ENCODE assay signal across 21 cellular contexts in the genomic region with DNA sequence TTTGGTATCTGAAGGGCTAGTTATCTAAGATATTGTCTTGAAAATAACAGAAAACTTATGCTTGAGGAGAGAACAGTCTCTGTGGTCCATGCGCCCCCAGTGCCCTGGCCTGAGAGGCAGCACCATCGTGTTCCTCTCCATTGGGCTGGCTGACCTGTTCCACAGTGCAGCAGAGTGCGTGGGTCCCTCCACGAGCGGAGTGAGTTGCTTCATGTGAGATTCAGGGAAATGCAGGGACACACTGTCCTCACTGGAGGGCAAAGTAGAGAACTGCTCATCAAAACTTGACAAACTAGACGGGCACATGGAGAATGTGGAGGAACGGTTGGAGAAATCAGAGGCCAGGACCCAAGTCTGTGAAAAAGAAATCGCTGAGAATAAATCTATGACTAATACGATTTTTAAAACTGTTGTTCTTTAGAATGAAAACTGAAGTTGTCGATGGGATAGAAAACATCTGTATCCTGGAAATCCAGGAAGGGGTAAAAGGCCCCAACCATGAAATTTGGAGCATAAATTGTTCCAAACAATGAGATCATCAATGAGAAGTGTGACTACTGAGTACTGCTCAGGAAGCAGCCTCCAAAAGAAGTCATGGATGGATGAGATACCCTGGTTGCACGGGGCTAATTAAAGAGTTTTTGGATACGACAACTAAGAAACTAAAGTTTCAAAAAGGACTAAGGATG. TPM values are rescaled to one million over a fixed set of nuclear protein-coding genes. Genes with fewer than 3 reads are reported as not detected.
DNase-seq lines count a peak whose midpoint lies in the region; ATAC-seq and TF ChIP-seq lines count a peak whose summit lies in the region.
"Had no signal": no experiment of that assay in that cellular context is flagged by ENCODE, and none has a peak within 500 bp of the region (broad histone marks: within the 10 kb centered on the region; RNA-seq: fewer than 3 reads in every experiment).

No MANE protein-coding gene starts in this region.

- no peaks in the 10 kb centered on the region for H3K27me3 Mint-ChIP-seq in activated CD4-positive, alpha-beta memory T cell treated with anti-CD3 and anti-CD28 coated beads for 36 hours
- H3K27me3 Mint-ChIP-seq: activated CD4-positive, alpha-beta T cell treated with anti-CD3 and anti-CD28 coated beads, Interleukin-2, amount 10 ng/mL, durations not matched to agents 24 days and 14 days; CD4-positive, alpha-beta memory T cell; naive thymus-derived CD8-positive, alpha-beta T cell had no signal

- H3K4me1 Mint-ChIP-seq in activated CD4-positive, alpha-beta memory T cell treated with anti-CD3 and anti-CD28 coated beads for 36 hours (ENCODE audit: low read depth), result peaks cover 15% of the 10 kb centered on the region

- DNase-seq in Right ventricle myocardium superior, result no peak
- DNase-seq in Right ventricle myocardium inferior (ENCODE audit: missing footprints), result no peak
- peak; percentile 9 to 64 for DNase-seq in SJCRH30
- DNase-seq in fibroblast of lung (ENCODE audit: low read depth in 2 of 2), result peak in 1 of 2 donors; percentile 85
- no peak for DNase-seq in thoracic aorta (ENCODE audit: low spot score)
- DNase-seq in NCI-H526 (lab: John Stamatoyannopoulos, UW), result no peak
- no peak for DNase-seq in activated CD4-positive, alpha-beta memory T cell treated with anti-CD3 and anti-CD28 coated beads for 36 hours
- DNase-seq in HuH-7.5 (ENCODE audit: low spot score), result no peak
- DNase-seq: activated CD4-positive, alpha-beta T cell treated with anti-CD3 and anti-CD28 coated beads, Interleukin-2, amount 10 ng/mL, durations not matched to agents 24 days and 14 days; activated gamma-delta T cell; CD4-positive, alpha-beta memory T cell; erythroblast; glutamatergic neuron; KBM-7; left cardiac atrium; naive thymus-derived CD8-positive, alpha-beta T cell; NCI-H774; OCI-M1; posterior cingulate gyrus; stimulated activated CD4-positive, alpha-beta T cell treated with anti-CD3 and anti-CD28 coated beads, Interleukin-4, amount 100 ng/mL, for 24 hours; T-helper 1 cell had no signal

- peaks cover 41% of the 10 kb centered on the region for H3K36me3 ChIP-seq in SJCRH30
- H3K36me3 ChIP-seq in fibroblast of lung (ENCODE audit: control insufficient read depth, insufficient read depth, low read length), result peaks cover 1% of the 10 kb centered on the region
- peaks cover 9% of the 10 kb centered on the region for H3K36me3 ChIP-seq in thoracic aorta

- H3K79me2 ChIP-seq in fibroblast of lung (ENCODE audit: control insufficient read depth, insufficient read depth, low read length), result no peaks in the 10 kb centered on the region

- H3K27ac ChIP-seq in SJCRH30, result peak overlapping the region; percentile 87
- H3K27ac ChIP-seq in fibroblast of lung (ENCODE audit: insufficient read depth, low read length), result peak overlapping the region; percentile 57
- H3K27ac ChIP-seq in thoracic aorta, result peak overlapping the region; percentile 57 to 59

- ATAC-seq in Right ventricle myocardium superior (ENCODE audit: poor library complexity), result peak; percentile 27
- no peak for ATAC-seq in Right ventricle myocardium inferior
- ATAC-seq in thoracic aorta (ENCODE audit: insufficient number of reproducible peaks, low FRiP score, low read depth), result no peak
- ATAC-seq: naive thymus-derived CD8-positive, alpha-beta T cell had no signal

- H3K27ac Mint-ChIP-seq in activated CD4-positive, alpha-beta memory T cell treated with anti-CD3 and anti-CD28 coated beads for 36 hours, result no peak overlapping the region

- no peak overlapping the region for H3K9ac ChIP-seq in fibroblast of lung (ENCODE audit: insufficient read depth, low read length)

- no peaks in the 10 kb centered on the region for H4K20me1 ChIP-seq in fibroblast of lung (ENCODE audit: control insufficient read depth, extremely low read depth, insufficient read depth, low read length)

- POLR2A ChIA-PET in activated CD4-positive, alpha-beta memory T cell treated with anti-CD3 and anti-CD28 coated beads for 36 hours (lab: Charles Lee), result no interaction called here

- no peak overlapping the region for H2AFZ ChIP-seq in fibroblast of lung (ENCODE audit: low read length)

- H3K4me3 ChIP-seq in SJCRH30 (no peak overlapping the region), fibroblast of lung (replicated peaks in 1 of 4; ENCODE audit: control extremely low read depth in 1 of 4, insufficient read depth in 1 of 4, low read depth in 3 of 4, low read length in 4 of 4) (no peak overlapping the region), thoracic aorta (no peak overlapping the region)

- H3K4me2 ChIP-seq in fibroblast of lung (ENCODE audit: extremely low read depth, insufficient read depth, low read length), result peak overlapping the region; percentile 52

- H3K9me3 ChIP-seq in SJCRH30 (replicated peaks) (no peaks in the 10 kb centered on the region), fibroblast of lung (ENCODE audit: control insufficient read depth, insufficient read depth, low read depth, low read length) (no peaks in the 10 kb centered on the region), thoracic aorta (no peaks in the 10 kb centered on the region)

- H3K27me3 ChIP-seq in SJCRH30, result no peaks in the 10 kb centered on the region
- H3K27me3 ChIP-seq in fibroblast of lung (ENCODE audit: control insufficient read depth, insufficient read depth, low read length), result no peaks in the 10 kb centered on the region
- H3K27me3 ChIP-seq in thoracic aorta (replicated peaks; ENCODE audit: insufficient read depth), result no peaks in the 10 kb centered on the region

- TF ChIP-seq CTCF in fibroblast of lung (conservative IDR thresholded peaks at IDR 0.05 in 1 of 2, IDR thresholded peaks at IDR 0.05 in 1 of 2; ENCODE audit: low read depth in 1 of 2, low read length in 2 of 2), result no peak
- TF ChIP-seq CTCF in thoracic aorta (IDR thresholded peaks at IDR 0.05), result no peak

- intact Hi-C loops in Right ventricle myocardium superior (cut with DNase I), result no loop called here
- intact Hi-C loops in Right ventricle myocardium inferior (cut with DNase I), result no loop called here
- intact Hi-C loops in activated CD4-positive, alpha-beta memory T cell treated with anti-CD3 and anti-CD28 coated beads for 36 hours (cut with micrococcal nuclease), result loop anchor here (10.0 kb wide), 1 partner anchor 53 kb away; no protein-coding TSS in a partner anchor

- CTCF ChIA-PET in activated CD4-positive, alpha-beta memory T cell treated with anti-CD3 and anti-CD28 coated beads for 36 hours (lab: Charles Lee), result no interaction called here

- H3K4me3 Mint-ChIP-seq in activated CD4-positive, alpha-beta memory T cell treated with anti-CD3 and anti-CD28 coated beads for 36 hours, result no peak overlapping the region
- H3K4me3 Mint-ChIP-seq: activated CD4-positive, alpha-beta T cell treated with anti-CD3 and anti-CD28 coated beads, Interleukin-2, amount 10 ng/mL, durations not matched to agents 24 days and 14 days; CD4-positive, alpha-beta memory T cell; naive thymus-derived CD8-positive, alpha-beta T cell had no signal

- H3K36me3 Mint-ChIP-seq in activated CD4-positive, alpha-beta memory T cell treated with anti-CD3 and anti-CD28 coated beads for 36 hours, result peaks cover 22% of the 10 kb centered on the region

- H3K9me3 Mint-ChIP-seq in activated CD4-positive, alpha-beta memory T cell treated with anti-CD3 and anti-CD28 coated beads for 36 hours, result no peaks in the 10 kb centered on the region
- H3K9me3 Mint-ChIP-seq: activated CD4-positive, alpha-beta T cell treated with anti-CD3 and anti-CD28 coated beads, Interleukin-2, amount 10 ng/mL, durations not matched to agents 24 days and 14 days; naive thymus-derived CD8-positive, alpha-beta T cell had no signal

- peaks cover 26% of the 10 kb centered on the region for H3K4me1 ChIP-seq in SJCRH30
- H3K4me1 ChIP-seq in fibroblast of lung (ENCODE audit: control insufficient read depth, extremely low read depth, insufficient read depth, low read length), result peaks cover 9% of the 10 kb centered on the region
- H3K4me1 ChIP-seq in thoracic aorta (ENCODE audit: control insufficient read depth in 1 of 2, low read depth in 2 of 2), result peaks cover 7 to 15% of the 10 kb centered on the region in 2 donors

RNA-seq across cellular contexts. Expression of gene REV1, which starts 58.1 kb away (rescaled TPM):
- total RNA-seq in Right ventricle myocardium superior (59.2 TPM), Right ventricle myocardium inferior (49.8 TPM), fibroblast of lung (32.1 and 39.3 TPM in 2 replicates), thoracic aorta (100 to 1,000 TPM in 1 of 2 donors, 10 to 100 TPM in 1; 48.3 to 107 TPM)
- 35.5 and 50.8 TPM in 2 replicates for total RNA-seq in SJCRH30 (2014; rRNA removed; shearing (Covaris generic))
- 13.9 and 19.3 TPM in 2 replicates for polyA plus RNA-seq in fibroblast of lung
- 11.5 and 12.8 TPM in 2 replicates for polyA plus RNA-seq in fibroblast of lung (2012)
- polyA minus RNA-seq in fibroblast of lung (ENCODE audit: low replicate concordance), result 4.9 and 16.9 TPM in 2 replicates
- 10 to 100 TPM; 22.6 to 30.6 TPM for total RNA-seq in activated CD4-positive, alpha-beta memory T cell treated with anti-CD3 and anti-CD28 coated beads for 36 hours

Comparison
In these comparisons a context has a peak if more than half of its experiments do, and no peak if none do; other contexts are left out.
1. DNase-seq: peak in SJCRH30 (2 of 2); none in Right ventricle myocardium superior (single experiment), Right ventricle myocardium inferior (single experiment), thoracic aorta (single experiment), NCI-H526 (0 of 2), activated CD4-positive, alpha-beta memory T cell treated with anti-CD3 and anti-CD28 coated beads for 36 hours (single experiment) and HuH-7.5 (single experiment).
2. Peak in every context shown above with its lines, with median percentiles within 50 percentile points of each other: H3K27ac ChIP-seq.